In the genomic region with DNA sequence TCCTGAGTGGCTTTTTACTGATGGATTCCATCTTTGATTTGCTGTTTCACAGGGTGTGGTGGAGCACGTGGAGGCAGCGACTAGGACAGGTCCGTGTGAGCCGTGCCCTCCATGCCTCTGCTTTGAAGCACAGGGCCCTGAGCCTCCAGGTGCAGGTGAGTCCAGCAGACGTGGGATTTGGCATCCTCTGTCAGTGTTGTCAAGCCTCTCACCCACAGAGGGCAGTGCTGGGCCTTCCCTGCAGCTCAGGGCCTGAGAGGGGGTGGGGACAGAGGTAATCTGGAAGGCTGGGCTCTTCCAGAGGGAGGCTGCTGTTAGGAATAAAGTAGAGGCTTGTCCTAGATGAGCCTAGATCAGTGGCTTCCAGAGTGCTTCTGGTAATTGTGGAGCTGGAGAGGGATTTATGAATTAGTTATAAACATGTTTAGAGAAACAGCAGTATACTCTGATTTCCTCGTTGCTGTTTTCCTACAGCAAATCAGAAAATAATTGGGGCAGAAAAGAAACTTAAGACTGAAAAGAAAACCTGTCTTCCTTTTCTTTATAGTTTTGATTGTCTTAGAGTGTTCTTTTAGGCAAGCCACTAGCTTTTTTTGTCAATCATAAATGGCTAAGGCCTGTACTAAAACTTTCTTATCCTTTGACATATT, we compare ENCODE assay signal across 8 cellular contexts.
A peak's percentile ranks its signal among the peaks of the same experiment; 100 is the strongest.
DNase-seq lines count a peak whose midpoint lies in the region; ATAC-seq and TF ChIP-seq lines count a peak whose summit lies in the region.

No MANE protein-coding gene starts in this region.

- H3K4me1 Mint-ChIP-seq in activated CD4-positive, alpha-beta T cell treated with anti-CD3 and anti-CD28 coated beads for 36 hours: peaks cover 2% of the 10 kb centered on the region

- H3K27me3 Mint-ChIP-seq in activated CD4-positive, alpha-beta T cell treated with anti-CD3 and anti-CD28 coated beads for 36 hours: no peaks in the 10 kb centered on the region

- H3K36me3 Mint-ChIP-seq in activated CD4-positive, alpha-beta T cell treated with anti-CD3 and anti-CD28 coated beads for 36 hours (ENCODE audit: low read depth): peaks cover 46% of the 10 kb centered on the region

- no peaks in the 10 kb centered on the region for H3K9me3 Mint-ChIP-seq in activated CD4-positive, alpha-beta T cell treated with anti-CD3 and anti-CD28 coated beads for 36 hours (ENCODE audit: low read depth)

- H3K9me3 ChIP-seq in right lobe of liver: no peaks in the 10 kb centered on the region

- H3K27me3 ChIP-seq in ACC112 (ENCODE audit: insufficient read depth, low read length) (no peaks in the 10 kb centered on the region), right lobe of liver (no peaks in the 10 kb centered on the region)

- H3K36me3 ChIP-seq in ACC112 (ENCODE audit: insufficient read depth, low read length) (no peaks in the 10 kb centered on the region), right lobe of liver (no peaks in the 10 kb centered on the region)

- CTCF ChIA-PET in activated CD4-positive, alpha-beta T cell treated with anti-CD3 and anti-CD28 coated beads for 36 hours (lab: Charles Lee): interaction anchor here (0.6 to 1.7 kb wide), 11 partner anchors 9 to 344 kb away, joined by 3 to 4 read pairs (median 3); no protein-coding TSS in a partner anchor

- no peak overlapping the region for H3K4me3 ChIP-seq in ACC112 (ENCODE audit: low read depth, low read length)
- no peak overlapping the region for H3K4me3 ChIP-seq in coronary artery
- no peak overlapping the region for H3K4me3 ChIP-seq in right lobe of liver

- 57% methylated on average over 2 of the region's 6 CpGs for WGBS in right lobe of liver (ENCODE audit: insufficient coverage, low coverage, low lambda C conversion rate, missing lambda C conversion rate)

- H3K27ac ChIP-seq in ACC112 (ENCODE audit: low read depth, low read length) (peak overlapping the region; percentile 68), coronary artery (peak overlapping the region in 1 of 2 donors; percentile 30), right lobe of liver (no peak overlapping the region)

- DNase-seq in GM19238 (ENCODE audit: insufficient read length, low spot score): peak; percentile 33
- DNase-seq in NCI-H2227 treated with DMSO at 0.1 percent for 48 hours (lab: John Stamatoyannopoulos, UW): peak; percentile 5
- DNase-seq in activated CD4-positive, alpha-beta T cell treated with anti-CD3 and anti-CD28 coated beads for 36 hours: peak; percentile 81
- DNase-seq in coronary artery (ENCODE audit: low spot score): peak; percentile 76
- peak; percentile 76 to 81 (median 81) for DNase-seq in right lobe of liver
- peak; percentile 43 to 44 for DNase-seq in stimulated activated CD4-positive, alpha-beta T cell treated with anti-CD3 and anti-CD28 coated beads, Interleukin-4, amount 100 ng/mL, for 48 hours (ENCODE audit: low read depth in 2 of 2)

- H3K27ac Mint-ChIP-seq in activated CD4-positive, alpha-beta T cell treated with anti-CD3 and anti-CD28 coated beads for 36 hours: peak overlapping the region; percentile 43

- no peak overlapping the region for H3K4me3 Mint-ChIP-seq in activated CD4-positive, alpha-beta T cell treated with anti-CD3 and anti-CD28 coated beads for 36 hours

- peak; percentile 96 for ATAC-seq in activated CD4-positive, alpha-beta T cell treated with anti-CD3 and anti-CD28 coated beads for 36 hours
- ATAC-seq in right lobe of liver (peak; percentile 99 to 100 (median 100)), GM18907 (IDR thresholded peaks at IDR 0.05; ENCODE audit: unreplicated experiment) (no peak)

- H2AFZ ChIP-seq in ACC112 (ENCODE audit: low read length, unreplicated experiment): no peak overlapping the region

- POLR2A ChIA-PET in activated CD4-positive, alpha-beta T cell treated with anti-CD3 and anti-CD28 coated beads for 36 hours (lab: Charles Lee): interaction anchor here (0.6 kb wide), 1 partner anchor 17 kb away, joined by 9 read pairs; no protein-coding TSS in a partner anchor

- H3K79me2 ChIP-seq in ACC112 (ENCODE audit: control insufficient read depth, insufficient read depth, low read length, unreplicated experiment): no peaks in the 10 kb centered on the region

- TF ChIP-seq CTCF in coronary artery (IDR thresholded peaks at IDR 0.05) (peak; percentile 70), right lobe of liver (IDR thresholded peaks at IDR 0.05) (peak; percentile 63 to 83 (median 79))

- intact Hi-C loops in activated CD4-positive, alpha-beta T cell treated with anti-CD3 and anti-CD28 coated beads for 36 hours (cut with DNase I, micrococcal nuclease): loop anchor here in 1 of 2 experiments (1.0 kb wide), 1 partner anchor 72 kb away; no protein-coding TSS in a partner anchor
- intact Hi-C loops in right lobe of liver (cut with DNase I): loop anchor here (5.0 to 10.0 kb wide), 2 partner anchors 63 to 71 kb away; no protein-coding TSS in a partner anchor

- no peak for TF ChIP-seq POLR2A in right lobe of liver (IDR thresholded peaks at IDR 0.05)

- H3K4me1 ChIP-seq in ACC112 (ENCODE audit: control insufficient read depth, insufficient read depth, low read length, unreplicated experiment) (peaks cover 6% of the 10 kb centered on the region), right lobe of liver (no peaks in the 10 kb centered on the region)

Comparison
In these comparisons a context has a peak if more than half of its experiments do, and no peak if none do; other contexts are left out.
1. DNase-seq: peak in every context shown above with its lines; median percentile 81 in activated CD4-positive, alpha-beta T cell treated with anti-CD3 and anti-CD28 coated beads for 36 hours; 81 in right lobe of liver; 76 in coronary artery; 44 in stimulated activated CD4-positive, alpha-beta T cell treated with anti-CD3 and anti-CD28 coated beads, Interleukin-4, amount 100 ng/mL, for 48 hours; 33 in GM19238; 5 in NCI-H2227 treated with DMSO at 0.1 percent for 48 hours.